Comparison of ENCODE assay signal across 10 cellular contexts in genomic region chrX:120474085-120474484, GRCh38.
"Had no signal": no experiment of that assay in that cellular context is flagged by ENCODE, and none has a peak within 500 bp of the region (broad histone marks: within the 10 kb centered on the region; RNA-seq: fewer than 3 reads in every experiment).

No MANE protein-coding gene starts in this region.

- ATAC-seq: GM23338, K562 had no signal

- H3K4me2 ChIP-seq: GM23338 had no signal

- H3K9me3 Mint-ChIP-seq: GM23338, HFFc6 had no signal

- H3K4me3 Mint-ChIP-seq: GM23338, H9, HFFc6 had no signal

- DNase-seq: H9, HCEC 1CT, HFFc6, IMR-90, KG1 had no signal

- H2AFZ ChIP-seq: GM23338 had no signal

- FAIRE-seq: H1, H54, HTR-8/SVneo, K562 had no signal

- H3K4me1 Mint-ChIP-seq: GM23338, H9 had no signal

- H3K27ac Mint-ChIP-seq: GM23338, H9, HFFc6 had no signal

- H3K4me3 ChIP-seq: GM23338, K562 had no signal
